In the genomic region with DNA sequence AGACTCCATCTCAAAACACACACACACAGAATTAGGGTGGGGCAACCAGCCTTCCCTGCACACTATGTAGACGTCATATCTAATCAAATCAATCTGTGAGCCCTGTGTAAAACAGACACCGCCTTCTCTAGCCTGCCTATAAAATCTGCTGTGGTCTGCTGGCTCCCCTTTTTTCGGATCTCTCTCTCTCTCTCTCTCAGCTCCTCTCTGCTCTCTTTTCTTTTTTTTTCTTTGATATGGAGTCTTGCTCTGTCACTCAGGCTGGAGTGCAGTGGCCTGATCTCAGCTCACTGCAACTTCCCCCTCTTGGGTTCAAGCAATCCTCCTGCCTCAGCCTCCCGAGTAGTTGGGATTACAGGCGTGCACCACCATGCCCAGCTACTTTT, we compare ENCODE assay signal across 23 cellular contexts. TPM values are rescaled to one million over a fixed set of nuclear protein-coding genes. Genes with fewer than 3 reads are reported as not detected.
A peak's percentile ranks its signal among the peaks of the same experiment; 100 is the strongest.
DNase-seq lines count a peak whose midpoint lies in the region; ATAC-seq and TF ChIP-seq lines count a peak whose summit lies in the region.
"Had no signal": no experiment of that assay in that cellular context is flagged by ENCODE, and none has a peak within 500 bp of the region (broad histone marks: within the 10 kb centered on the region; RNA-seq: fewer than 3 reads in every experiment).

No MANE protein-coding gene starts in this region.

- intact Hi-C loops in CD8-positive, alpha-beta T cell (cut with DNase I, micrococcal nuclease), result no loop called here

- no peak for TF ChIP-seq CTCF in CD8-positive, alpha-beta T cell (IDR thresholded peaks at IDR 0.05)
- no peak for TF ChIP-seq CTCF in foreskin keratinocyte (conservative IDR thresholded peaks at IDR 0.05)

- no peak overlapping the region for H3K9ac ChIP-seq in Karpas-422 (ENCODE audit: low read length)

- no peak overlapping the region for H2AFZ ChIP-seq in Karpas-422 (ENCODE audit: low read length)
- H2AFZ ChIP-seq: PC-9 had no signal

- peaks cover 2% of the 10 kb centered on the region for H3K27me3 Mint-ChIP-seq in CD8-positive, alpha-beta T cell (ENCODE audit: low read depth)
- H3K27me3 Mint-ChIP-seq in T-cell, result peaks cover 3% of the 10 kb centered on the region in 2 donors
- no peaks in the 10 kb centered on the region for H3K27me3 Mint-ChIP-seq in memory B cell

- H3K4me2 ChIP-seq in Karpas-422 (ENCODE audit: low read depth, low read length, poor library complexity, severe bottlenecking), result peak overlapping the region; percentile 64
- H3K4me2 ChIP-seq: PC-9 had no signal

- H3K9me3 ChIP-seq in CD8-positive, alpha-beta T cell (ENCODE audit: low read length), result no peaks in the 10 kb centered on the region
- H3K9me3 ChIP-seq in Karpas-422 (ENCODE audit: low read length), result no peaks in the 10 kb centered on the region
- H3K9me3 ChIP-seq: breast epithelium, Caco-2, colonic mucosa, prostate gland, thoracic aorta had no signal

- H3K79me2 ChIP-seq in Karpas-422 (ENCODE audit: low read length), result no peaks in the 10 kb centered on the region

- no peak overlapping the region for H3K27ac ChIP-seq in CD8-positive, alpha-beta T cell (ENCODE audit: low read depth, low read length)
- H3K27ac ChIP-seq in Karpas-422 (ENCODE audit: low read length) (no peak overlapping the region), foreskin keratinocyte (no peak overlapping the region)
- H3K27ac ChIP-seq: breast epithelium, colonic mucosa, PC-9, prostate gland, thoracic aorta, WERI-Rb-1 had no signal

- H3K4me1 Mint-ChIP-seq in CD8-positive, alpha-beta T cell (ENCODE audit: low read depth), result peaks cover 29% of the 10 kb centered on the region
- peaks cover 18 to 37% (median 20%) of the 10 kb centered on the region in 3 donors for H3K4me1 Mint-ChIP-seq in T-cell
- peaks cover 35% of the 10 kb centered on the region for H3K4me1 Mint-ChIP-seq in memory B cell
- H3K4me1 Mint-ChIP-seq: endodermal cell had no signal

- H3K9me2 ChIP-seq in Karpas-422 (replicated peaks; ENCODE audit: insufficient read depth, low read length), result no peaks in the 10 kb centered on the region

- CTCF ChIA-PET in CD8-positive, alpha-beta T cell (lab: Charles Lee), result no interaction called here
- CTCF ChIA-PET in T-cell (lab: Charles Lee), result no interaction called here

- no peaks in the 10 kb centered on the region for H3K36me3 ChIP-seq in CD8-positive, alpha-beta T cell (ENCODE audit: insufficient read depth, low read length)
- no peaks in the 10 kb centered on the region for H3K36me3 ChIP-seq in Karpas-422 (ENCODE audit: insufficient read depth, low read length)
- H3K36me3 ChIP-seq: breast epithelium, colonic mucosa, prostate gland, thoracic aorta, WERI-Rb-1 had no signal

- peak; percentile 46 for ATAC-seq in CD8-positive, alpha-beta T cell
- peak in 1 of 4 experiments; percentile 52 for ATAC-seq in T-cell (replicated peaks in 1 of 4)
- ATAC-seq in memory B cell (ENCODE audit: low read depth), result no peak
- ATAC-seq in GM18520 (IDR thresholded peaks at IDR 0.05; ENCODE audit: unreplicated experiment), result no peak
- no peak for ATAC-seq in foreskin keratinocyte
- ATAC-seq: HepG2 had no signal

- H4K20me1 ChIP-seq in Karpas-422 (ENCODE audit: insufficient read depth, low read depth, low read length), result no peaks in the 10 kb centered on the region

- peaks cover 3% of the 10 kb centered on the region for H3K36me3 Mint-ChIP-seq in CD8-positive, alpha-beta T cell
- H3K36me3 Mint-ChIP-seq in T-cell, result no peaks in the 10 kb centered on the region
- peaks cover 5% of the 10 kb centered on the region for H3K36me3 Mint-ChIP-seq in memory B cell

- POLR2A ChIA-PET in CD8-positive, alpha-beta T cell (lab: Charles Lee), result no interaction called here
- POLR2A ChIA-PET in T-cell (lab: Charles Lee), result no interaction called here

- H3K9me3 Mint-ChIP-seq in CD8-positive, alpha-beta T cell, result no peaks in the 10 kb centered on the region
- H3K9me3 Mint-ChIP-seq in T-cell (no peaks in the 10 kb centered on the region), memory B cell (no peaks in the 10 kb centered on the region)

- peaks cover 5% of the 10 kb centered on the region for H3K4me1 ChIP-seq in CD8-positive, alpha-beta T cell (ENCODE audit: insufficient read depth, low read length)
- H3K4me1 ChIP-seq in Karpas-422 (ENCODE audit: low read length) (peaks cover 37% of the 10 kb centered on the region), foreskin keratinocyte (no peaks in the 10 kb centered on the region)
- H3K4me1 ChIP-seq: breast epithelium, Caco-2, colonic mucosa, prostate gland had no signal

- no peak overlapping the region for H3K27ac Mint-ChIP-seq in CD8-positive, alpha-beta T cell
- H3K27ac Mint-ChIP-seq in T-cell (peak overlapping the region in 1 of 2 donors; percentile 61), memory B cell (peak overlapping the region; percentile 84)
- H3K27ac Mint-ChIP-seq: endodermal cell had no signal

- peak overlapping the region; percentile 18 for H3K4me3 Mint-ChIP-seq in CD8-positive, alpha-beta T cell
- peak overlapping the region in 2 of 3 donors; percentile 10 to 21 for H3K4me3 Mint-ChIP-seq in T-cell
- peak overlapping the region; percentile 38 for H3K4me3 Mint-ChIP-seq in memory B cell
- H3K4me3 Mint-ChIP-seq: endodermal cell had no signal

- H3K4me3 ChIP-seq in CD8-positive, alpha-beta T cell (ENCODE audit: low read depth, low read length), result no peak overlapping the region
- H3K4me3 ChIP-seq in Karpas-422 (ENCODE audit: low read length), result no peak overlapping the region; the same call in 1 of the 2 replicates
- H3K4me3 ChIP-seq: breast epithelium, colonic mucosa, PC-9, prostate gland, thoracic aorta had no signal

- no peak for DNase-seq in CD8-positive, alpha-beta T cell
- DNase-seq in Karpas-422 (no peak), T-cell (no peak), memory B cell (ENCODE audit: low spot score in 2 of 2) (no peak), NCI-H1048 (lab: John Stamatoyannopoulos, UW) (no peak), foreskin keratinocyte (no peak)
- DNase-seq: activated CD4-positive, alpha-beta T cell treated with anti-CD3 and anti-CD28 coated beads, Interleukin-2, amount 50 U/mL, for 4 hours; Caco-2; colonic mucosa; EL; endodermal cell; kidney; PC-9; SHP77 treated with DMSO at 0.1 percent for 48 hours; T-helper 1 cell; WERI-Rb-1 had no signal

- no peaks in the 10 kb centered on the region for H3K27me3 ChIP-seq in CD8-positive, alpha-beta T cell (ENCODE audit: insufficient read depth, low read length)
- H3K27me3 ChIP-seq in Karpas-422 (ENCODE audit: low read length) (no peaks in the 10 kb centered on the region), foreskin keratinocyte (no peaks in the 10 kb centered on the region)
- H3K27me3 ChIP-seq: breast epithelium, colonic mucosa had no signal

RNA-seq across cellular contexts. Expression of a gene that starts 11.8 kb away (rescaled TPM):
- 1 to 10 TPM; 1.7 to 1.9 TPM for total RNA-seq in CD8-positive, alpha-beta T cell
- total RNA-seq in Karpas-422 (2014; rRNA removed; shearing (Covaris generic); ENCODE audit: low replicate concordance), result 10.4 and 12.6 TPM in 2 replicates
- total RNA-seq in T-cell (1 to 10 TPM; 1.9 to 4.3 (median 2.0) TPM), foreskin keratinocyte (0.81 and 0.85 TPM in 2 replicates)
- 0.96 and 1.5 TPM in 2 replicates for polyA plus RNA-seq in foreskin keratinocyte
- total RNA-seq: breast epithelium, Caco-2, fibroblast of lung, HepG2, lung microvascular endothelial cell, PC-9, prostate gland, thoracic aorta had no signal
- polyA plus RNA-seq: fibroblast of lung had no signal
